Comparison of ENCODE assay signal across 9 cellular contexts in the genomic region with DNA sequence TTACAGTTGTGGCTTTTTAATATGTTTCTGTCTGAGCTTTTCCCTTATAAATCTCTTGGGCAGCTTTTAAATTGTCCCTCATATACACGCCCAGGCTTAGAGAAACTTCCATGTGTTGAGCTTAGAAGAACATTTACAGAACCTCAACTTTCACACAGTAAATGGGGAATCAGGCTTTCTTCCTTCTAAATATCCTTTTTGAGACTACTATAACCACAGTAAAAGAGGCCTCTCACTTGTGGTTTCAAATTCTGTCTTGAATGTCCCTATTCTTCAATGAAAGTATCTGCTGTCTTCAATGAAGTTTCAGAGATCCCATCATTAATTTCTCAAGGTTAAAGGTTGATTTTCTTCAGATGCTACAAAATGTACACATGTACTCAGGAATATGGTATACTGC.
"Had no signal": no experiment of that assay in that cellular context is flagged by ENCODE, and none has a peak within 500 bp of the region (broad histone marks: within the 10 kb centered on the region; RNA-seq: fewer than 3 reads in every experiment).

No MANE protein-coding gene starts in this region.

- H3K36me3 Mint-ChIP-seq: IgD-negative memory B cell had no signal

- ATAC-seq: HepG2 had no signal

- H2AFZ ChIP-seq: GM23248 had no signal

- FAIRE-seq: HepG2 had no signal

- H3K27ac Mint-ChIP-seq: H9, IgD-negative memory B cell had no signal

- DNase-seq: GM23248, GOT3, H9, HCEC 1CT, KBM-7 had no signal

- H3K4me3 ChIP-seq: GM23248 had no signal

- H3K9ac ChIP-seq: GM23248, KMS-11 had no signal

- H3K4me1 Mint-ChIP-seq: IgD-negative memory B cell had no signal

- H3K4me3 Mint-ChIP-seq: H9, IgD-negative memory B cell had no signal

- H3K9me3 Mint-ChIP-seq: H9 had no signal

- H3K27ac ChIP-seq: GM23248, HL-60, KMS-11 had no signal

- H3K4me2 ChIP-seq: KMS-11 had no signal
